In genomic region chr10:70575874-70576802, GRCh38 we compare ENCODE assay signal across 9 cellular contexts. TPM values are rescaled to one million over a fixed set of nuclear protein-coding genes. Genes with fewer than 3 reads are reported as not detected.
DNase-seq lines count a peak whose midpoint lies in the region; ATAC-seq, FAIRE-seq and TF ChIP-seq lines count a peak whose summit lies in the region.
"Had no signal": no experiment of that assay in that cellular context is flagged by ENCODE, and none has a peak within 500 bp of the region (broad histone marks: within the 10 kb centered on the region; RNA-seq: fewer than 3 reads in every experiment).

No MANE protein-coding gene starts in this region.

- H2AFZ ChIP-seq in HepG2 (ENCODE audit: low read length) = no peak overlapping the region

- H3K27ac ChIP-seq in HepG2 (ENCODE audit: extremely low read length, insufficient read depth, low read length) = no peak overlapping the region
- H3K27ac ChIP-seq: tibial nerve had no signal

- peaks cover 46% of the 10 kb centered on the region for H3K4me1 Mint-ChIP-seq in activated naive CD8-positive, alpha-beta T cell (ENCODE audit: low read depth)
- H3K4me1 Mint-ChIP-seq in progenitor cell of endocrine pancreas (ENCODE audit: low read depth) = peaks cover 11% of the 10 kb centered on the region

- FAIRE-seq in HepG2 (lab: Jason Lieb, UNC) = no peak

- no peaks in the 10 kb centered on the region for H3K27me3 Mint-ChIP-seq in activated naive CD8-positive, alpha-beta T cell
- no peaks in the 10 kb centered on the region for H3K27me3 Mint-ChIP-seq in progenitor cell of endocrine pancreas

- no peaks in the 10 kb centered on the region for H3K27me3 ChIP-seq in HepG2 (ENCODE audit: control insufficient read depth in 1 of 2, insufficient read depth in 2 of 2, low read length in 2 of 2)
- H3K27me3 ChIP-seq: tibial nerve had no signal

- POLR2A ChIA-PET in HepG2 (lab: Yijun Ruan, JAX) = no interaction called here

- H3K79me2 ChIP-seq in HepG2 (ENCODE audit: insufficient read depth, low read length) = no peaks in the 10 kb centered on the region

- TF ChIP-seq EP300 in HepG2 (IDR thresholded peaks at IDR 0.05; ENCODE audit: low read depth in 2 of 2, low read length in 2 of 2) (no peak), HepG2 (CRISPR knock-in tag; IDR thresholded peaks at IDR 0.05; ENCODE audit: borderline replicate concordance) (no peak)

- H3K4me2 ChIP-seq in HepG2 (ENCODE audit: low read depth, low read length) = no peak overlapping the region

- ATAC-seq in HG02588 (IDR thresholded peaks at IDR 0.05; ENCODE audit: unreplicated experiment) = peak; percentile 53
- no peak for ATAC-seq in HepG2
- ATAC-seq in HG03457 (IDR thresholded peaks at IDR 0.05; ENCODE audit: unreplicated experiment) = no peak

- H3K9me3 Mint-ChIP-seq in activated naive CD8-positive, alpha-beta T cell (ENCODE audit: low read depth) = no peaks in the 10 kb centered on the region
- H3K9me3 Mint-ChIP-seq in progenitor cell of endocrine pancreas (ENCODE audit: low read depth) = no peaks in the 10 kb centered on the region

- no peak for TF ChIP-seq CTCF in GM12875 (IDR thresholded peaks at IDR 0.05; ENCODE audit: borderline replicate concordance, insufficient read depth, low read depth, low read length)
- no peak for TF ChIP-seq CTCF in HepG2 (CRISPR knock-in tag; IDR thresholded peaks at IDR 0.05)
- TF ChIP-seq CTCF in progenitor cell of endocrine pancreas (IDR thresholded peaks at IDR 0.05; ENCODE audit: unreplicated experiment) = no peak

- intact Hi-C loops in HepG2 (cut with micrococcal nuclease; ENCODE audit: unreplicated experiment) = no loop called here

- CTCF ChIA-PET in HepG2 (lab: Yijun Ruan, JAX; ENCODE audit: low intra/inter-chr PET ratio, low total read pairs) = no interaction called here

- 39% methylated on average over 12 of the region's 12 CpGs for WGBS in HepG2 (ENCODE audit: low lambda C conversion rate)

- TF ChIP-seq RAD21 in HepG2 (CRISPR knock-in tag; IDR thresholded peaks at IDR 0.05) = no peak

- in situ Hi-C loops in ACHN (cut with HindIII; ENCODE audit: low pct_ligation_motif_present, low pct_unique_long_range_greater_than_20kb, low sequenced_read_pairs) = no loop called here
- in situ Hi-C loops in HepG2 (cut with HindIII; ENCODE audit: extremely low pct_ligation_motif_present, low pct_unique_long_range_greater_than_20kb) = no loop called here

- DNase-seq in ACHN (peak; percentile 82), NAMALWA (ENCODE audit: low spot score) (peak; percentile 57), HepG2 (ENCODE audit: low spot score) (peak; percentile 15), progenitor cell of endocrine pancreas (ENCODE audit: low spot score, unreplicated experiment) (no peak)

- no peaks in the 10 kb centered on the region for H3K9me3 ChIP-seq in HepG2 (ENCODE audit: low read length)
- H3K9me3 ChIP-seq: tibial nerve had no signal

- no peaks in the 10 kb centered on the region for H3K36me3 Mint-ChIP-seq in activated naive CD8-positive, alpha-beta T cell
- H3K36me3 Mint-ChIP-seq in progenitor cell of endocrine pancreas (ENCODE audit: insufficient read depth) = no peaks in the 10 kb centered on the region

- no peak for TF ChIP-seq POLR2A in HepG2 (IDR thresholded peaks at IDR 0.05; ENCODE audit: insufficient read depth in 1 of 2, low read depth in 2 of 2, low read length in 2 of 2)

- H3K36me3 ChIP-seq in HepG2 (replicated peaks in 1 of 2; ENCODE audit: control insufficient read depth in 1 of 2, insufficient read depth in 2 of 2, low read length in 2 of 2) = no peaks in the 10 kb centered on the region
- H3K36me3 ChIP-seq: tibial nerve had no signal

- no peak overlapping the region for H3K4me3 Mint-ChIP-seq in activated naive CD8-positive, alpha-beta T cell
- H3K4me3 Mint-ChIP-seq in progenitor cell of endocrine pancreas (ENCODE audit: low read depth) = no peak overlapping the region

- no TSS peak for BruUV-seq in HepG2 (replicated peaks; lab: Mats Ljungman, UMichigan)

- H4K20me1 ChIP-seq in HepG2 (ENCODE audit: insufficient read depth, low read length) = no peaks in the 10 kb centered on the region

- H3K4me3 ChIP-seq in GM12875 (ENCODE audit: low read depth, low read length) (peak overlapping the region; percentile 21), HepG2 (replicated peaks in 1 of 3; ENCODE audit: insufficient read depth in 1 of 3, low read depth in 2 of 3, low read length in 3 of 3) (no peak overlapping the region)
- H3K4me3 ChIP-seq: tibial nerve had no signal

- H3K4me1 ChIP-seq in HepG2 (ENCODE audit: insufficient read depth, low read length) = no peaks in the 10 kb centered on the region

- H3K27ac Mint-ChIP-seq in activated naive CD8-positive, alpha-beta T cell = peak overlapping the region; percentile 90
- H3K27ac Mint-ChIP-seq in progenitor cell of endocrine pancreas = no peak overlapping the region

- no peak overlapping the region for H3K9ac ChIP-seq in HepG2 (ENCODE audit: insufficient read depth, low read depth, low read length)

TF ChIP-seq in HepG2, 621 proteins besides CTCF, POLR2A, EP300 and RAD21:
- TF ChIP-seq RFX3 (CRISPR knock-in tag; IDR thresholded peaks at IDR 0.05) = no peak
- TF ChIP-seq KDM4B (CRISPR knock-in tag; IDR thresholded peaks at IDR 0.05) = no peak
- TF ChIP-seq ZNF224 (CRISPR knock-in tag; IDR thresholded peaks at IDR 0.05) = no peak
- TF ChIP-seq ISL2 (CRISPR knock-in tag; IDR thresholded peaks at IDR 0.05) = no peak
- no peak for TF ChIP-seq ZSCAN20 (CRISPR knock-in tag; IDR thresholded peaks at IDR 0.05; ENCODE audit: borderline replicate concordance)

RNA-seq across cellular contexts. Expression of gene PRF1, which starts 26.4 kb away (rescaled TPM):
- total RNA-seq in HepG2 (2016; rRNA removed; fragmentation: Illumina TruSeq; extraction: Trizol) (0.32 and 1.00 TPM in 2 replicates), progenitor cell of endocrine pancreas (not detected in 2 replicates)
- total RNA-seq in HepG2 (2016; cell fraction: cytosol; rRNA removed; fragmentation: Illumina TruSeq; extraction: Trizol; ENCODE audit: low read depth) = not detected in 2 replicates
- 0.18 and 1.2 TPM in 2 replicates for total RNA-seq in HepG2 (2016; cell fraction: insoluble cytoplasmic fraction; rRNA removed; fragmentation: Illumina TruSeq; extraction: Trizol)
- total RNA-seq in HepG2 (2016; cell fraction: membrane; rRNA removed; fragmentation: Illumina TruSeq; extraction: Trizol) = 0.06 and 0.17 TPM in 2 replicates
- total RNA-seq in HepG2 (2016; cell fraction: nucleus; rRNA removed; fragmentation: Illumina TruSeq; extraction: Trizol) = 0.69 and 1.4 TPM in 2 replicates
- polyA plus RNA-seq in HepG2 (2011; rRNA removed) = 1.4 and 1.7 TPM in 2 replicates
- 1.0 and 1.1 TPM in 2 replicates for polyA plus RNA-seq in HepG2 (2011; cell fraction: cytosol; rRNA removed)
- 0.39 and 0.62 TPM in 2 replicates for polyA plus RNA-seq in HepG2 (2011; cell fraction: nucleus; rRNA removed)
- polyA plus RNA-seq in HepG2 (2012) = 0.08 and 1.0 TPM in 2 replicates
- polyA plus RNA-seq in HepG2 (2016; cell fraction: cytosol; fragmentation: Illumina TruSeq; extraction: Trizol; ENCODE audit: low read depth) = not detected in 2 replicates
- polyA plus RNA-seq in HepG2 (2016; cell fraction: insoluble cytoplasmic fraction; fragmentation: Illumina TruSeq; extraction: Trizol; ENCODE audit: low read depth) = 0.21 and 0.38 TPM in 2 replicates
- polyA plus RNA-seq in HepG2 (2016; cell fraction: membrane; fragmentation: Illumina TruSeq; extraction: Trizol; ENCODE audit: low read depth) = 0.17 and 0.45 TPM in 2 replicates
- 2.3 and 3.3 TPM in 2 replicates for polyA plus RNA-seq in HepG2 (2016; cell fraction: nucleus; fragmentation: Illumina TruSeq; extraction: Trizol; ENCODE audit: insufficient read depth, low read depth)
- 1.6 TPM in 1 of 2 replicates, not detected in the other for polyA minus RNA-seq in HepG2 (2011; rRNA and poly(A)+ RNA removed; ENCODE audit: low replicate concordance)
- 0.99 and 1.1 TPM in 2 replicates for polyA minus RNA-seq in HepG2 (2011; cell fraction: cytosol; rRNA and poly(A)+ RNA removed)
- 0.37 TPM in 1 of 2 replicates, not detected in the other for polyA minus RNA-seq in HepG2 (2011; cell fraction: nucleus; rRNA and poly(A)+ RNA removed)
